ENCODE assay signal across 1 cellular context in genomic region chr11:134253189-134253993, GRCh38.
A peak's percentile ranks its signal among the peaks of the same experiment; 100 is the strongest.
TF ChIP-seq lines count a peak whose summit lies in the region.

Gene ACAD8, plus strand, starts transcription at chr11:134253568. Its CDS starts 33 bp downstream, at chr11:134253601.
Gene THYN1, minus strand, starts transcription at chr11:134253352. Its CDS starts 470 bp downstream, at chr11:134252882.

TF ChIP-seq in HepG2, 621 proteins besides CTCF, POLR2A, EP300 and RAD21 (continued from another document and continues in another):
- TF ChIP-seq THAP8 (CRISPR knock-in tag; IDR thresholded peaks at IDR 0.05; ENCODE audit: borderline replicate concordance) (no peak), RBM39 (IDR thresholded peaks at IDR 0.05; ENCODE audit: low read depth, low read length, poor library complexity, severe bottlenecking) (peak; percentile 27), ZNF101 (CRISPR knock-in tag; IDR thresholded peaks at IDR 0.05; ENCODE audit: borderline replicate concordance, low read depth) (no peak), YY1 (IDR thresholded peaks at IDR 0.05; ENCODE audit: insufficient read depth, insufficient replicate concordance, low read depth, low read length) (peak; percentile 35), GPN1 (CRISPR knock-in tag; IDR thresholded peaks at IDR 0.05; ENCODE audit: borderline replicate concordance) (no peak), THRA (CRISPR knock-in tag; IDR thresholded peaks at IDR 0.05; ENCODE audit: borderline replicate concordance) (0 out of 2 replicates have a peak, but pooled peaks have one; percentile 11), SCMH1 (CRISPR knock-in tag; IDR thresholded peaks at IDR 0.05; ENCODE audit: borderline replicate concordance) (no peak), ZNF841 (CRISPR knock-in tag; IDR thresholded peaks at IDR 0.05; ENCODE audit: borderline replicate concordance) (no peak), GTF2F1 (IDR thresholded peaks at IDR 0.05; ENCODE audit: low read length) (no peak), XRCC5 (optimal IDR thresholded peaks at IDR 0.05; ENCODE audit: low read length) (peak; percentile 67), SOX13 (IDR thresholded peaks at IDR 0.05) (no peak), SOX13 (CRISPR knock-in tag; conservative IDR thresholded peaks at IDR 0.05 in 1 of 2, IDR thresholded peaks at IDR 0.05 in 1 of 2) (no peak), RORA (CRISPR knock-in tag; IDR thresholded peaks at IDR 0.05) (no peak), LCORL (IDR thresholded peaks at IDR 0.05) (no peak), LCORL (CRISPR knock-in tag; IDR thresholded peaks at IDR 0.05) (0 out of 2 replicates have a peak, but pooled peaks have one; percentile 79), ZBTB8A (CRISPR knock-in tag; IDR thresholded peaks at IDR 0.05; ENCODE audit: borderline replicate concordance, low read depth) (no peak), AKAP8 (CRISPR knock-in tag; IDR thresholded peaks at IDR 0.05) (no peak), MTA3 (CRISPR knock-in tag; IDR thresholded peaks at IDR 0.05) (no peak), ZNF205 (CRISPR knock-in tag; IDR thresholded peaks at IDR 0.05) (peak; percentile 55; the same call in 1 of the 2 replicates), RELA (CRISPR knock-in tag; IDR thresholded peaks at IDR 0.05) (no peak), ESRRA (CRISPR knock-in tag; IDR thresholded peaks at IDR 0.05; ENCODE audit: low read depth) (no peak), SRSF9 (IDR thresholded peaks at IDR 0.05; ENCODE audit: borderline replicate concordance, insufficient read depth, low read depth, low read length, poor library complexity, severe bottlenecking) (no peak), KDM1A (CRISPR knock-in tag; IDR thresholded peaks at IDR 0.05) (no peak), IKZF1 (IDR thresholded peaks at IDR 0.05) (no peak), DZIP1 (CRISPR knock-in tag; IDR thresholded peaks at IDR 0.05) (0 out of 2 replicates have a peak, but pooled peaks have one; percentile 26), STAT6 (CRISPR knock-in tag; IDR thresholded peaks at IDR 0.05; ENCODE audit: borderline replicate concordance) (no peak), E2F2 (CRISPR knock-in tag; IDR thresholded peaks at IDR 0.05; ENCODE audit: borderline replicate concordance) (no peak), MAFG (CRISPR knock-in tag; IDR thresholded peaks at IDR 0.05) (no peak), ZNF282 (IDR thresholded peaks at IDR 0.05; ENCODE audit: partially characterized antibody) (no peak), TRIM24 (CRISPR knock-in tag; IDR thresholded peaks at IDR 0.05) (no peak), NCOA5 (CRISPR knock-in tag; IDR thresholded peaks at IDR 0.05) (no peak), MAFF (IDR thresholded peaks at IDR 0.05; ENCODE audit: low read depth, low read length) (no peak), ZNF280D (CRISPR knock-in tag; IDR thresholded peaks at IDR 0.05) (no peak), SOX5 (CRISPR knock-in tag; IDR thresholded peaks at IDR 0.05; ENCODE audit: borderline replicate concordance) (peak; percentile 9; the same call in 1 of the 2 replicates), SALL1 (CRISPR knock-in tag; IDR thresholded peaks at IDR 0.05) (peak; percentile 21; the same call in 1 of the 2 replicates), DPF2 (CRISPR knock-in tag; IDR thresholded peaks at IDR 0.05; ENCODE audit: borderline replicate concordance, low read depth) (no peak), HNF4G (IDR thresholded peaks at IDR 0.05; ENCODE audit: borderline replicate concordance, low read depth, low read length) (no peak; the same call in 1 of the 2 replicates), HNF4G (CRISPR knock-in tag; IDR thresholded peaks at IDR 0.05; ENCODE audit: borderline replicate concordance, low read depth) (no peak), ZNF598 (CRISPR knock-in tag; IDR thresholded peaks at IDR 0.05; ENCODE audit: borderline replicate concordance) (peak; percentile 80; the same call in 1 of the 2 replicates), ZNF276 (CRISPR knock-in tag; IDR thresholded peaks at IDR 0.05; ENCODE audit: low read depth) (no peak), ZNF569 (CRISPR knock-in tag; IDR thresholded peaks at IDR 0.05; ENCODE audit: borderline replicate concordance) (no peak), HNRNPK (IDR thresholded peaks at IDR 0.05; ENCODE audit: low read depth, low read length, poor library complexity, severe bottlenecking) (no peak), YEATS4 (CRISPR knock-in tag; IDR thresholded peaks at IDR 0.05; ENCODE audit: borderline replicate concordance) (peak; percentile 69), KLF9 (CRISPR knock-in tag; IDR thresholded peaks at IDR 0.05; ENCODE audit: low read depth) (no peak; the same call in 1 of the 2 replicates), PRDM15 (CRISPR knock-in tag; IDR thresholded peaks at IDR 0.05) (no peak), ZNF605 (CRISPR knock-in tag; IDR thresholded peaks at IDR 0.05) (peak; percentile 82; the same call in 1 of the 2 replicates), DNMT1 (CRISPR knock-in tag; IDR thresholded peaks at IDR 0.05) (no peak)
